In genomic region chr7:129896568-129897382, GRCh38 we compare ENCODE assay signal across 17 cellular contexts. TPM values are rescaled to one million over a fixed set of nuclear protein-coding genes. Genes with fewer than 3 reads are reported as not detected.
DNase-seq lines count a peak whose midpoint lies in the region; ATAC-seq, FAIRE-seq and TF ChIP-seq lines count a peak whose summit lies in the region.
"Had no signal": no experiment of that assay in that cellular context is flagged by ENCODE, and none has a peak within 500 bp of the region (broad histone marks: within the 10 kb centered on the region; RNA-seq: fewer than 3 reads in every experiment).

No MANE protein-coding gene starts in this region.

- TF ChIP-seq CTCF in bronchial epithelial cell (IDR thresholded peaks at IDR 0.05; ENCODE audit: insufficient read depth, low read length, severe bottlenecking) (no peak), pancreas (IDR thresholded peaks at IDR 0.05) (no peak), thyroid gland (IDR thresholded peaks at IDR 0.05) (no peak)

- WGBS in pancreas, 2 donors, result 46 to 52% methylated on average over 6 of the region's 6 CpGs
- 89 to 93% methylated on average over 6 of the region's 6 CpGs for WGBS in thyroid gland, 2 donors

- peaks cover 1% of the 10 kb centered on the region for H3K36me3 ChIP-seq in bronchial epithelial cell (ENCODE audit: control insufficient read depth, insufficient read depth, low read length)
- H3K36me3 ChIP-seq in pancreas, result no peaks in the 10 kb centered on the region
- H3K36me3 ChIP-seq in thyroid gland, result no peaks in the 10 kb centered on the region

- H3K27ac ChIP-seq in pancreas (no peak overlapping the region), thyroid gland (no peak overlapping the region)
- H3K27ac ChIP-seq: tibial artery had no signal

- no peaks in the 10 kb centered on the region for H3K27me3 ChIP-seq in bronchial epithelial cell (ENCODE audit: control insufficient read depth, insufficient read depth, low read length)
- H3K27me3 ChIP-seq in pancreas, result no peaks in the 10 kb centered on the region
- no peaks in the 10 kb centered on the region for H3K27me3 ChIP-seq in thyroid gland
- H3K27me3 ChIP-seq: BE2C, tibial artery had no signal

- no peak for FAIRE-seq in bronchial epithelial cell (lab: Jason Lieb, UNC)
- no peak for FAIRE-seq in pancreas (lab: Jason Lieb, UNC)
- FAIRE-seq: TTC549 had no signal

- DNase-seq in EL (peak; percentile 69), LoVo (ENCODE audit: low spot score) (peak; percentile 66), bronchial epithelial cell (ENCODE audit: low read depth) (peak; percentile 73), pancreas (no peak), KG1 (lab: John Stamatoyannopoulos, UW) (no peak), thyroid gland (no peak), NCI-H82 (lab: John Stamatoyannopoulos, UW) (no peak)
- DNase-seq: activated CD4-positive, alpha-beta T cell treated with anti-CD3 and anti-CD28 coated beads, Interleukin-2, amount 50 U/mL, for 1 hour; BE2C; hypothalamus; NCI-H1694; NCI-H446; tibial artery had no signal

- ATAC-seq in pancreas (peak in 3 of 4 donors; percentile 13 to 29 (median 28)), HG03025 (IDR thresholded peaks at IDR 0.05; ENCODE audit: low FRiP score, unreplicated experiment) (no peak)
- ATAC-seq: left lobe of liver; stimulated activated effector memory CD8-positive, alpha-beta T cell treated with anti-CD3 and anti-CD28 coated beads, Interleukin-12 subunit alpha, Interleukin-12 subunit beta, amount 100 ng/mL, for 72 hours had no signal

- intact Hi-C loops in pancreas (cut with DNase I) (no loop called here), thyroid gland (cut with DNase I) (no loop called here)

- TF ChIP-seq POLR2A in thyroid gland (IDR thresholded peaks at IDR 0.05), result no peak

- no peak overlapping the region for H3K4me3 ChIP-seq in bronchial epithelial cell (ENCODE audit: low read depth, low read length)
- no peak overlapping the region for H3K4me3 ChIP-seq in pancreas
- H3K4me3 ChIP-seq in thyroid gland (replicated peaks in 1 of 3), result no peak overlapping the region
- H3K4me3 ChIP-seq: tibial artery had no signal

- H3K4me1 ChIP-seq in pancreas, result peaks cover 27 to 38% (median 35%) of the 10 kb centered on the region in 3 donors
- H3K4me1 ChIP-seq in thyroid gland, result peaks cover 13 to 19% of the 10 kb centered on the region in 2 donors
- H3K4me1 ChIP-seq: BE2C had no signal

- H3K9me3 ChIP-seq in pancreas (no peaks in the 10 kb centered on the region), thyroid gland (no peaks in the 10 kb centered on the region)
- H3K9me3 ChIP-seq: BE2C, tibial artery had no signal

RNA-seq across cellular contexts. Expression of gene UBE2H, which starts 56.0 kb away (rescaled TPM):
- total RNA-seq in bronchial epithelial cell (50.0 and 84.2 TPM in 2 replicates), pancreas (10 to 100 TPM; 56.7 to 85.6 (median 67.3) TPM), thyroid gland (100 to 1,000 TPM in 3 of 4 donors, 10 to 100 TPM in 1; 97.7 to 156 (median 122) TPM)
- polyA plus RNA-seq in pancreas, result 10 to 100 TPM; 16.7 to 27.7 TPM

Comparison
In these comparisons a context has a peak if more than half of its experiments do, and no peak if none do; other contexts are left out.
1. DNase-seq: peak in EL (single experiment), LoVo (single experiment) and bronchial epithelial cell (single experiment); none in pancreas (0 of 6), KG1 (single experiment), thyroid gland (0 of 2) and NCI-H82 (single experiment).